24 cellular contexts compared by ENCODE assay signal in genomic region chr7:6218324-6218723, GRCh38. TPM values are rescaled to one million over a fixed set of nuclear protein-coding genes. Genes with fewer than 3 reads are reported as not detected.
DNase-seq lines count a peak whose midpoint lies in the region; ATAC-seq and TF ChIP-seq lines count a peak whose summit lies in the region.
"Had no signal": no experiment of that assay in that cellular context is flagged by ENCODE, and none has a peak within 500 bp of the region (broad histone marks: within the 10 kb centered on the region; RNA-seq: fewer than 3 reads in every experiment).

No MANE protein-coding gene starts in this region.

- peaks cover 3 to 5% of the 10 kb centered on the region in 2 donors for H3K36me3 Mint-ChIP-seq in CD4-positive, alpha-beta memory T cell

- H3K27ac Mint-ChIP-seq in CD4-positive, alpha-beta memory T cell = peak overlapping the region in 1 of 7 donors; percentile 17
- H3K27ac Mint-ChIP-seq: CD4-positive, alpha-beta T cell; GM23338; IgD-negative memory B cell had no signal

- no peak for TF ChIP-seq CTCF in left ventricle myocardium inferior (IDR thresholded peaks at IDR 0.05; ENCODE audit: borderline replicate concordance)
- peak in 2 of 3 experiments; percentile 12 to 34 for TF ChIP-seq CTCF in ascending aorta (IDR thresholded peaks at IDR 0.05)
- no peak for TF ChIP-seq CTCF in gastrocnemius medialis (IDR thresholded peaks at IDR 0.05 in 4 of 5, conservative IDR thresholded peaks at IDR 0.05 in 1 of 5)

- in situ Hi-C loops in gastrocnemius medialis (cut with MboI; ENCODE audit: low sequenced_read_pairs in 4 of 4) = no loop called here

- H3K9me3 ChIP-seq in left ventricle myocardium inferior (replicated peaks) (peaks cover 12% of the 10 kb centered on the region), ascending aorta (no peaks in the 10 kb centered on the region), gastrocnemius medialis (no peaks in the 10 kb centered on the region)
- no peaks in the 10 kb centered on the region for H3K9me3 ChIP-seq in CD4-positive, alpha-beta memory T cell (ENCODE audit: control insufficient read depth in 1 of 2, low read length in 2 of 2)

- H3K9me3 Mint-ChIP-seq in CD4-positive, alpha-beta memory T cell = peaks cover 0 to 6% (median 0%) of the 10 kb centered on the region in 8 donors
- H3K9me3 Mint-ChIP-seq: CD4-positive, alpha-beta T cell had no signal

- POLR2A ChIA-PET in CD4-positive, alpha-beta memory T cell (lab: Charles Lee; ENCODE audit: partially characterized antibody) = no interaction called here

- H3K27me3 ChIP-seq in left ventricle myocardium inferior (ENCODE audit: low read depth) (no peaks in the 10 kb centered on the region), ascending aorta (no peaks in the 10 kb centered on the region), gastrocnemius medialis (no peaks in the 10 kb centered on the region)
- no peaks in the 10 kb centered on the region for H3K27me3 ChIP-seq in CD4-positive, alpha-beta memory T cell (ENCODE audit: insufficient read depth, low read length)
- H3K27me3 ChIP-seq: SJSA1 had no signal

- no peaks in the 10 kb centered on the region for H3K36me3 ChIP-seq in left ventricle myocardium inferior
- no peaks in the 10 kb centered on the region for H3K36me3 ChIP-seq in ascending aorta
- H3K36me3 ChIP-seq in gastrocnemius medialis = no peaks in the 10 kb centered on the region
- no peaks in the 10 kb centered on the region for H3K36me3 ChIP-seq in CD4-positive, alpha-beta memory T cell (ENCODE audit: insufficient read depth, low read length)

- DNase-seq in left ventricle myocardium inferior (no peak), cardiac septum (ENCODE audit: low spot score) (no peak), NOMO-1 treated with dmso at 0.1 percent for 144 hours (lab: John Stamatoyannopoulos, UW; ENCODE audit: unreplicated experiment) (peak; percentile 14), ascending aorta (ENCODE audit: low spot score in 2 of 2) (no peak), gastrocnemius medialis (peak in 1 of 2 donors; percentile 31), NCI-H526 (lab: John Stamatoyannopoulos, UW) (no peak), HuH-7.5 (ENCODE audit: low spot score) (no peak)
- no peak for DNase-seq in CD4-positive, alpha-beta memory T cell
- DNase-seq: 8988T; CD4-positive, alpha-beta T cell; DMS153; GDM1; HCEC 1CT; Karpas-422; NCI-H1105 treated with DMSO at 0.1 percent for 48 hours; NCI-H1694; NCI-H2081 treated with DMSO at 0.1 percent for 48 hours; NCI-H748 treated with DMSO at 0.1 percent for 48 hours; NK-92 treated with Interleukin-12 subunit alpha and Interleukin-12 subunit beta, amount 100 ng/mL, for 24 hours; PC-9 had no signal

- peaks cover 57% of the 10 kb centered on the region for H3K4me1 ChIP-seq in left ventricle myocardium inferior
- peaks cover 4 to 28% of the 10 kb centered on the region in 2 donors for H3K4me1 ChIP-seq in ascending aorta
- H3K4me1 ChIP-seq in gastrocnemius medialis = peaks cover 16 to 40% of the 10 kb centered on the region in 2 donors
- H3K4me1 ChIP-seq in CD4-positive, alpha-beta memory T cell (ENCODE audit: insufficient read depth, low read length) = peaks cover 18% of the 10 kb centered on the region
- H3K4me1 ChIP-seq: SJSA1 had no signal

- peak; percentile 76 to 78 for ATAC-seq in gastrocnemius medialis
- ATAC-seq: GM23338 had no signal

- no peak overlapping the region for H3K4me3 Mint-ChIP-seq in CD4-positive, alpha-beta memory T cell
- H3K4me3 Mint-ChIP-seq: CD4-positive, alpha-beta T cell; GM23338; IgD-negative memory B cell had no signal

- no peaks in the 10 kb centered on the region for H3K27me3 Mint-ChIP-seq in CD4-positive, alpha-beta memory T cell
- H3K27me3 Mint-ChIP-seq: CD4-positive, alpha-beta T cell had no signal

- peaks cover 8 to 28% (median 15%) of the 10 kb centered on the region in 4 donors for H3K4me1 Mint-ChIP-seq in CD4-positive, alpha-beta memory T cell

- H3K4me3 ChIP-seq in left ventricle myocardium inferior (no peak overlapping the region), ascending aorta (no peak overlapping the region), gastrocnemius medialis (no peak overlapping the region)
- H3K4me3 ChIP-seq in CD4-positive, alpha-beta memory T cell (ENCODE audit: low read length in 2 of 2) = no peak overlapping the region
- H3K4me3 ChIP-seq: GM23338, PC-9, SJSA1 had no signal

- CTCF ChIA-PET in CD4-positive, alpha-beta memory T cell (lab: Charles Lee; ENCODE audit: partially characterized antibody) = interaction anchor here (1.6 kb wide), 1 partner anchor 9 kb away, joined by 3 read pairs; no protein-coding TSS in a partner anchor

- H3K27ac ChIP-seq in left ventricle myocardium inferior (replicated peaks) = peak overlapping the region; percentile 34
- H3K27ac ChIP-seq in ascending aorta = peak overlapping the region; percentile 30 to 65
- H3K27ac ChIP-seq in gastrocnemius medialis = peak overlapping the region in 3 of 4 donors; percentile 24 to 63 (median 29)
- H3K27ac ChIP-seq in CD4-positive, alpha-beta memory T cell (ENCODE audit: low read depth, low read length) = no peak overlapping the region
- H3K27ac ChIP-seq: PC-9, RWPE1, SJSA1 had no signal

- intact Hi-C loops in left ventricle myocardium inferior (cut with micrococcal nuclease) (no loop called here), cardiac septum (cut with DNase I) (no loop called here), ascending aorta (cut with DNase I) (loop anchor here (5.0 kb wide), 1 partner anchor 54 kb away; the partner anchor contains the start of gene CYTH3), gastrocnemius medialis (cut with DNase I; ENCODE audit: low total_unique reads) (no loop called here)
- intact Hi-C loops in CD4-positive, alpha-beta memory T cell (cut with micrococcal nuclease) = no loop called here

- TF ChIP-seq POLR2A in gastrocnemius medialis (IDR thresholded peaks at IDR 0.05) = no peak

RNA-seq across cellular contexts. Expression of gene CYTH3, which starts 54.1 kb away (rescaled TPM):
- total RNA-seq in left ventricle myocardium inferior (25.5 TPM), cardiac septum (24.9 TPM), ascending aorta (51.8 TPM), gastrocnemius medialis (10 to 100 TPM; 14.3 to 20.2 (median 16.7) TPM)
- total RNA-seq in CD4-positive, alpha-beta memory T cell = 1 to 10 TPM; 6.6 to 7.8 TPM
- 1 to 10 TPM; 4.0 to 9.1 TPM for polyA plus RNA-seq in CD4-positive, alpha-beta memory T cell

Comparison
In these comparisons a context has a peak if more than half of its experiments do, and no peak if none do; other contexts are left out.
1. CTCF ChIP-seq: peak in ascending aorta (2 of 3); none in left ventricle myocardium inferior (single experiment) and gastrocnemius medialis (0 of 5).